In the genomic region with DNA sequence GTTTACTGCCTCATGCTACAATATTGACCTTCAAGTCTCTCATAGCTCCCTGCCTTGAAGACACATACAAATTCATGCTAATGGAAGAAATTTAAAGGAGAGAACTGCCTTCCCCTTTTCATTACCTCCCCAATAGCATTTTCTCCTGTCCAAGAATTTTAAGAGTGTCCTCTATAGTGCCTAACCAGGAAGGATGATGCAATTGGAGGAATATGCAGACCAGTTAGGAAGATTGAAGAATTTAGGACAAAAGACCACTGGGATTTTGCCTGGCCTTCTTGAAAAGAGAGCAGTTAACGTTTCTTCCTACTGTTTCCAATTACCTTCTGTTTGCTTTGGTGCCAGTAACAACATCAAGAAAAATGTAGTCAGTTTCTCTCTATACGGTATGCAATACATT, we compare ENCODE assay signal across 12 cellular contexts.
DNase-seq lines count a peak whose midpoint lies in the region; ATAC-seq, FAIRE-seq and TF ChIP-seq lines count a peak whose summit lies in the region.
"Had no signal": no experiment of that assay in that cellular context is flagged by ENCODE, and none has a peak within 500 bp of the region (broad histone marks: within the 10 kb centered on the region; RNA-seq: fewer than 3 reads in every experiment).

No MANE protein-coding gene starts in this region.

- DNase-seq in SK-N-SH (no peak), Panc1 (ENCODE audit: low read depth, low spot score) (no peak), H1 (ENCODE audit: low read depth in 1 of 2, low spot score in 2 of 2) (no peak), psoas muscle (no peak), HepG2 (ENCODE audit: low spot score) (no peak)
- no peak for DNase-seq in activated CD4-positive, CD25-positive, alpha-beta regulatory T cell treated with anti-CD3 and anti-CD28 coated beads, Interleukin-2, amount 50 U/mL, for 72 hours
- DNase-seq: Right ventricle myocardium superior; stimulated activated CD4-positive, alpha-beta T cell treated with anti-CD3 and anti-CD28 coated beads, Interleukin-15, amount 100 ng/mL, for 24 hours; stimulated activated naive CD4-positive, alpha-beta T cell treated with Interleukin-2 at 50 U/mL for 16 hours had no signal

- H3K4me3 ChIP-seq in SK-N-SH (ENCODE audit: low read depth in 2 of 2, low read length in 1 of 2) (no peak overlapping the region), Panc1 (ENCODE audit: low read depth in 2 of 2, low read length in 2 of 2) (no peak overlapping the region), H1 (ENCODE audit: extremely low read depth in 1 of 4, insufficient read depth in 2 of 4, low read depth in 3 of 4, low read length in 4 of 4) (no peak overlapping the region), psoas muscle (peak overlapping the region; percentile 65), HepG2 (replicated peaks in 1 of 3; ENCODE audit: insufficient read depth in 1 of 3, low read depth in 2 of 3, low read length in 3 of 3) (no peak overlapping the region)

- TF ChIP-seq POLR2A in H1 (IDR thresholded peaks at IDR 0.05; ENCODE audit: control extremely low read depth in 1 of 2, low read depth in 2 of 2, low read length in 2 of 2) (no peak), HepG2 (IDR thresholded peaks at IDR 0.05; ENCODE audit: insufficient read depth in 1 of 2, low read depth in 2 of 2, low read length in 2 of 2) (no peak)

- H3K79me1 ChIP-seq in H1 (ENCODE audit: low read depth, low read length): no peaks in the 10 kb centered on the region

- H3K79me2 ChIP-seq in SK-N-SH (ENCODE audit: insufficient read depth) (no peaks in the 10 kb centered on the region), H1 (ENCODE audit: control insufficient read depth in 1 of 2, insufficient read depth in 2 of 2, low read length in 2 of 2) (no peaks in the 10 kb centered on the region), HepG2 (ENCODE audit: insufficient read depth, low read length) (no peaks in the 10 kb centered on the region)

- WGBS in SK-N-SH (ENCODE audit: low lambda C conversion rate): 37% methylated on average over 2 of the region's 2 CpGs
- 41% methylated on average over 2 of the region's 2 CpGs; no CpG with 5 or more reads in 1 of the 2 experiments for WGBS in H1 (ENCODE audit: extremely low coverage in 1 of 2, insufficient coverage in 1 of 2, insufficient read length in 1 of 2, insufficient replicate concordance in 2 of 2, low coverage in 1 of 2, low lambda C conversion rate in 2 of 2, missing lambda C conversion rate in 1 of 2), 2 experiments
- WGBS in psoas muscle, 3 donors: 34 to 60% (median 40%) methylated on average over 2 of the region's 2 CpGs
- WGBS in HepG2 (ENCODE audit: low lambda C conversion rate): 3% methylated on average over 2 of the region's 2 CpGs

- H3K9me3 ChIP-seq in SK-N-SH: no peaks in the 10 kb centered on the region
- H3K9me3 ChIP-seq in Panc1 (ENCODE audit: control insufficient read depth, insufficient read depth, low read depth, low read length): no peaks in the 10 kb centered on the region
- H3K9me3 ChIP-seq in H1 (ENCODE audit: insufficient read depth in 2 of 2, low read depth in 1 of 2, low read length in 1 of 2): no peaks in the 10 kb centered on the region
- no peaks in the 10 kb centered on the region for H3K9me3 ChIP-seq in psoas muscle
- no peaks in the 10 kb centered on the region for H3K9me3 ChIP-seq in HepG2 (ENCODE audit: low read length)

- no peak overlapping the region for H2BK15ac ChIP-seq in H1 (ENCODE audit: low read length)

- no peak overlapping the region for H4K91ac ChIP-seq in H1 (replicated peaks; ENCODE audit: insufficient read length, low read length)

- no peak for TF ChIP-seq CTCF in SK-N-SH (IDR thresholded peaks at IDR 0.05)
- no peak for TF ChIP-seq CTCF in Panc1 (IDR thresholded peaks at IDR 0.05)
- no peak for TF ChIP-seq CTCF in H1 (IDR thresholded peaks at IDR 0.05; ENCODE audit: control extremely low read depth in 1 of 3, insufficient read depth in 1 of 3, low read depth in 1 of 3, low read length in 3 of 3)
- TF ChIP-seq CTCF in psoas muscle (IDR thresholded peaks at IDR 0.05): no peak
- no peak for TF ChIP-seq CTCF in HepG2 (CRISPR knock-in tag; IDR thresholded peaks at IDR 0.05)

- no peak overlapping the region for H2BK20ac ChIP-seq in H1 (ENCODE audit: low read length)

- no peaks in the 10 kb centered on the region for H4K20me1 ChIP-seq in SK-N-SH (ENCODE audit: insufficient read depth)
- H4K20me1 ChIP-seq in H1 (replicated peaks in 1 of 2; ENCODE audit: control insufficient read depth in 1 of 2, insufficient read depth in 2 of 2, low read length in 2 of 2): no peaks in the 10 kb centered on the region
- no peaks in the 10 kb centered on the region for H4K20me1 ChIP-seq in HepG2 (ENCODE audit: insufficient read depth, low read length)

- in situ Hi-C loops in Panc1 (cut with HindIII; ENCODE audit: low pct_unique_long_range_greater_than_20kb, low sequenced_read_pairs): no loop called here
- in situ Hi-C loops in HepG2 (cut with HindIII; ENCODE audit: extremely low pct_ligation_motif_present, low pct_unique_long_range_greater_than_20kb): no loop called here

- no peak overlapping the region for H2BK5ac ChIP-seq in H1 (ENCODE audit: low read depth, low read length)

- no peak for TF ChIP-seq EP300 in SK-N-SH (IDR thresholded peaks at IDR 0.05; ENCODE audit: borderline replicate concordance in 1 of 2, low read depth in 1 of 2, low read length in 1 of 2)
- TF ChIP-seq EP300 in H1 (IDR thresholded peaks at IDR 0.05; ENCODE audit: borderline replicate concordance in 1 of 2, low read depth in 2 of 2, low read length in 2 of 2): no peak
- no peak for TF ChIP-seq EP300 in HepG2 (IDR thresholded peaks at IDR 0.05; ENCODE audit: low read depth in 2 of 2, low read length in 2 of 2)
- no peak for TF ChIP-seq EP300 in HepG2 (CRISPR knock-in tag; IDR thresholded peaks at IDR 0.05; ENCODE audit: borderline replicate concordance)

- no peak overlapping the region for H2BK120ac ChIP-seq in H1 (replicated peaks; ENCODE audit: low read depth, low read length)

- TF ChIP-seq RAD21 in SK-N-SH (IDR thresholded peaks at IDR 0.05; ENCODE audit: low read length) (no peak), H1 (IDR thresholded peaks at IDR 0.05 in 1 of 2, conservative IDR thresholded peaks at IDR 0.05 in 1 of 2; ENCODE audit: low read depth in 2 of 2, low read length in 2 of 2) (no peak), HepG2 (CRISPR knock-in tag; IDR thresholded peaks at IDR 0.05) (no peak)

- H3K27me3 ChIP-seq in SK-N-SH (ENCODE audit: insufficient read depth) (no peaks in the 10 kb centered on the region), Panc1 (ENCODE audit: control insufficient read depth, insufficient read depth, low read length) (no peaks in the 10 kb centered on the region), H1 (replicated peaks in 1 of 4; ENCODE audit: control insufficient read depth in 3 of 4, extremely low read depth in 1 of 4, insufficient read depth in 3 of 4, low read length in 3 of 4) (peaks cover 0 to 1% (median 0%) of the 10 kb centered on the region in 4 experiments; a peak in 1 of 7 replicates), psoas muscle (ENCODE audit: insufficient read depth in 3 of 3, low read length in 2 of 3) (no peaks in the 10 kb centered on the region), HepG2 (ENCODE audit: control insufficient read depth in 1 of 2, insufficient read depth in 2 of 2, low read length in 2 of 2) (0 out of 5 replicates have a peak, but pooled peaks cover 0 to 2% of the 10 kb centered on the region in 2 experiments)

- H3K56ac ChIP-seq in H1 (replicated peaks; ENCODE audit: insufficient read length, low read depth, low read length): no peak overlapping the region

- H3K14ac ChIP-seq in H1 (ENCODE audit: insufficient read length): no peak overlapping the region

- H2BK12ac ChIP-seq in H1 (ENCODE audit: low read depth, low read length): no peak overlapping the region

- H3K27ac ChIP-seq in SK-N-SH (ENCODE audit: low read depth in 2 of 2, low read length in 1 of 2) (no peak overlapping the region), Panc1 (ENCODE audit: low read length) (peak overlapping the region; percentile 78), H1 (ENCODE audit: low read depth, low read length) (no peak overlapping the region), psoas muscle (peak overlapping the region; percentile 80), HepG2 (ENCODE audit: extremely low read length, insufficient read depth, low read length) (no peak overlapping the region)
- H3K27ac ChIP-seq: 22Rv1 had no signal

- no peaks in the 10 kb centered on the region for H3K9me2 ChIP-seq in SK-N-SH

- POLR2A ChIA-PET in SK-N-SH (lab: Yijun Ruan, JAX) (no interaction called here), Panc1 (lab: Charles Lee) (no interaction called here), H1 (lab: Charles Lee; ENCODE audit: partially characterized antibody) (no interaction called here), HepG2 (lab: Yijun Ruan, JAX) (no interaction called here)

- CTCF ChIA-PET in SK-N-SH (lab: Yijun Ruan, JAX): no interaction called here
- CTCF ChIA-PET in Panc1 (lab: Charles Lee): no interaction called here
- CTCF ChIA-PET in H1 (lab: Charles Lee; ENCODE audit: partially characterized antibody): interaction anchor here (0.5 kb wide), 1 partner anchor 1781 kb away, joined by 3 read pairs; no protein-coding TSS in a partner anchor
- CTCF ChIA-PET in HepG2 (lab: Yijun Ruan, JAX; ENCODE audit: low intra/inter-chr PET ratio, low total read pairs): no interaction called here

- H4K8ac ChIP-seq in H1 (ENCODE audit: extremely low read depth, insufficient read depth, low read length): no peak overlapping the region

- intact Hi-C loops in Panc1 (cut with micrococcal nuclease; ENCODE audit: unreplicated experiment): no loop called here
- intact Hi-C loops in psoas muscle (cut with DNase I): no loop called here
- intact Hi-C loops in HepG2 (cut with micrococcal nuclease; ENCODE audit: unreplicated experiment): no loop called here

- ATAC-seq in SK-N-SH treated with all-trans-retinoic acid at 6 μM for 48 hours (no peak), Panc1 (no peak), psoas muscle (no peak), HepG2 (no peak), HG02885 (IDR thresholded peaks at IDR 0.05; ENCODE audit: poor library complexity, unreplicated experiment) (no peak)

- H2AK5ac ChIP-seq in H1 (ENCODE audit: low read depth, low read length): no peak overlapping the region

- no peak overlapping the region for H3K9ac ChIP-seq in SK-N-SH
- H3K9ac ChIP-seq in H1 (replicated peaks in 1 of 4; ENCODE audit: extremely low read depth in 1 of 4, low read depth in 3 of 4, low read length in 3 of 4): no peak overlapping the region
- H3K9ac ChIP-seq in HepG2 (ENCODE audit: insufficient read depth, low read depth, low read length): no peak overlapping the region

- H3K4me1 ChIP-seq in SK-N-SH (ENCODE audit: control insufficient read depth in 1 of 2, insufficient read depth in 2 of 2, low read depth in 1 of 2, low read length in 1 of 2) (peaks cover 0 to 36% of the 10 kb centered on the region in 2 experiments; a peak in 2 of 4 replicates), Panc1 (ENCODE audit: control insufficient read depth, insufficient read depth, low read length) (peaks cover 16% of the 10 kb centered on the region), H1 (replicated peaks in 1 of 4; ENCODE audit: control insufficient read depth in 3 of 4, insufficient read depth in 4 of 4, low read length in 3 of 4) (peaks cover 0 to 19% (median 11%) of the 10 kb centered on the region in 4 experiments; a peak in 4 of 7 replicates), psoas muscle (peaks cover 37% of the 10 kb centered on the region), HepG2 (ENCODE audit: insufficient read depth, low read length) (no peaks in the 10 kb centered on the region)

- H3K4me2 ChIP-seq in SK-N-SH: no peak overlapping the region
- no peak overlapping the region for H3K4me2 ChIP-seq in H1 (ENCODE audit: insufficient read depth in 1 of 2, low read depth in 2 of 2, low read length in 2 of 2)
- no peak overlapping the region for H3K4me2 ChIP-seq in HepG2 (ENCODE audit: low read depth, low read length)

- H3K23ac ChIP-seq in H1 (ENCODE audit: insufficient read length): no peak overlapping the region

- H3K36me3 ChIP-seq in SK-N-SH (replicated peaks in 1 of 2; ENCODE audit: control insufficient read depth in 1 of 2, insufficient read depth in 2 of 2, low read length in 1 of 2): no peaks in the 10 kb centered on the region
- no peaks in the 10 kb centered on the region; the same call in 1 of the 2 replicates for H3K36me3 ChIP-seq in Panc1 (ENCODE audit: control insufficient read depth, insufficient read depth, low read length)
- no peaks in the 10 kb centered on the region for H3K36me3 ChIP-seq in H1 (ENCODE audit: control insufficient read depth in 2 of 4, insufficient read depth in 4 of 4, low read length in 3 of 4)
- no peaks in the 10 kb centered on the region for H3K36me3 ChIP-seq in psoas muscle (ENCODE audit: insufficient read depth in 1 of 2, low read depth in 1 of 2)
- no peaks in the 10 kb centered on the region for H3K36me3 ChIP-seq in HepG2 (replicated peaks in 1 of 2; ENCODE audit: control insufficient read depth in 1 of 2, insufficient read depth in 2 of 2, low read length in 2 of 2)

- no peak overlapping the region for H2AFZ ChIP-seq in SK-N-SH (ENCODE audit: low read depth)
- peak overlapping the region; percentile 49; the same call in 1 of the 2 replicates for H2AFZ ChIP-seq in H1 (ENCODE audit: low read length)
- H2AFZ ChIP-seq in HepG2 (ENCODE audit: low read length): no peak overlapping the region

- H4K5ac ChIP-seq in H1 (ENCODE audit: insufficient read length, low read depth, low read length): no peak overlapping the region

- H3F3A ChIP-seq in SK-N-SH (replicated peaks; ENCODE audit: insufficient read depth): peaks cover 15% of the 10 kb centered on the region

- FAIRE-seq in H1 (lab: Jason Lieb, UNC): no peak
- FAIRE-seq in HepG2 (lab: Jason Lieb, UNC): no peak

- BruUV-seq in Panc1 (replicated peaks; lab: Mats Ljungman, UMichigan) (no TSS peak), HepG2 (replicated peaks; lab: Mats Ljungman, UMichigan) (no TSS peak)

- no peak overlapping the region for H3K4ac ChIP-seq in H1 (replicated peaks; ENCODE audit: insufficient read length, low read depth, low read length)

- H3K23me2 ChIP-seq in H1 (ENCODE audit: low read depth, low read length): no peaks in the 10 kb centered on the region

- no peak overlapping the region; the same call in 1 of the 2 replicates for H3K18ac ChIP-seq in H1 (ENCODE audit: extremely low read depth, low read length)

Comparison
In these comparisons a context has a peak if more than half of its experiments do, and no peak if none do; other contexts are left out.
1. H3K27ac ChIP-seq: peak in Panc1 (single experiment) and psoas muscle (single experiment); none in SK-N-SH (0 of 2), H1 (single experiment) and HepG2 (single experiment).